Comparison of ENCODE assay signal across 1 cellular context in the genomic region with DNA sequence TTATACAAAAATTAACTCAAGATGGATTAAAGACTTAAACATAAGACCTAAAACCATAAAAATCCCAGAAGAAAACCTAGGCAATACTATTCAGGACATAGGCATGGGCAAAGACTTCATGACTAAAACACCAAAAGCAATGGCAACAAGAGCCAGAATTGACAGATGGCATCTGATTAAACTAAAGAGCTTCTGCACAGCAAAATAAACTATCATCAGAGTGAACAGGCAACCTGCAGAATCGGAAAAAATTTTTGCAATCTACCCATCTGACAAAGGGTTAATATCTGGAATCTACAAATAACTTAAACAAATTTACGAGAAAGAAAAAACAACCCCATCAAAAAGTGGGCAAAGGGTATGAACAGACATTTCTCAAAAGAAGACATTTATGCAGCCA. TPM values are rescaled to one million over a fixed set of nuclear protein-coding genes. Genes with fewer than 3 reads are reported as not detected.
"Had no signal": no experiment of that assay in that cellular context is flagged by ENCODE, and none has a peak within 500 bp of the region (broad histone marks: within the 10 kb centered on the region; RNA-seq: fewer than 3 reads in every experiment).

No MANE protein-coding gene starts in this region.

RNA-seq across cellular contexts. Expression of a gene that starts 37.1 kb away (rescaled TPM):
- total RNA-seq: GM12878 had no signal
